In the genomic region with DNA sequence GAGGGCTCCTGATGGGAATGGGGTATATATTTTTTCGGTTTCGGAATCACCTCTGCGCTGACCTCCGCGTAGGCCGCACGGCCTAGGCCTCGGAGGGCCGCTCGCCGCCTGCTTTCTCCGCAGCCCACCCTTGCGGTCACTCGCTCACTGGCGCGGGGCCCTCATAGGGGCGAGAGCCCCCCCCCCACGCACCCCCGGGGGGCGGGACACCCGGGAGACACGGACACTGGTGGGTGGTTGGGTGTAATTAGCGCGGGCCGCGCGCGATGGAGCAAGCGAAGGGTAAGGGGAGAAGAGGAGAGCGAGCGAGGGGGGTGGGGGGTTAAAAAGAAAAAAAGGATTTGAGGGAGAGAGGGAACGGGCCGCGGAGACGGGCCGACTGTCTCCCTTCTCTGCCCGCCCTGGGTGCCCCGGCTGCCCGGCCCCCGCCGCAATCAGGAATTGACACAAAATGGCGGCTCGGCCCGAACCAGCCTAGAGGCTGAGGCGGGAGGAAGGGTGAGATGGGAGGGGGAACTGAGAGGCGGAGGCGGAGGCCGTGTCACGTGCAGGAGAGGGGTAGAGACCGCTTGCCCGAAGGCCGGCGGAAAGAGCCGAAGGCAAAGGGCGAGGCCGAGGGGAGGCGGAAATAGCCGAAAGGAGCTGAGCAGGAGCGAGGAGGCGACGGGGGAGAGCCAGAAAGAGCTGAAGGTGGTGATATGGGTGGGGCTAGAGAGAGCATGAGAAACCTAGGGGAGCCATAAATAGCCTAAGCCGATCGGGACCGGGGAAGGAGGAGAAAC, we compare ENCODE assay signal across 8 cellular contexts. TPM values are rescaled to one million over a fixed set of nuclear protein-coding genes. Genes with fewer than 3 reads are reported as not detected.
DNase-seq lines count a peak whose midpoint lies in the region; ATAC-seq and TF ChIP-seq lines count a peak whose summit lies in the region.

No MANE protein-coding gene starts in this region.

- H4K20me1 ChIP-seq in osteoblast (ENCODE audit: insufficient read depth, low read length) = no peaks in the 10 kb centered on the region

- POLR2A ChIA-PET in activated naive CD8-positive, alpha-beta T cell treated with anti-CD3 and anti-CD28 coated beads, Interleukin-2, amount 10 ng/mL, durations not matched to agents 7 days and 5 days (lab: Charles Lee) = interaction anchor here (0.6 to 8.4 kb wide), 31 partner anchors 10 to 399 kb away, joined by 3 to 192 read pairs (median 7); a partner anchor contains a TSS

- no peaks in the 10 kb centered on the region for H3K27me3 Mint-ChIP-seq in activated naive CD8-positive, alpha-beta T cell treated with anti-CD3 and anti-CD28 coated beads, Interleukin-2, amount 10 ng/mL, durations not matched to agents 7 days and 5 days
- H3K27me3 Mint-ChIP-seq in glutamatergic neuron (ENCODE audit: unreplicated experiment) = peaks cover 25% of the 10 kb centered on the region

- H3K4me1 Mint-ChIP-seq in activated naive CD8-positive, alpha-beta T cell treated with anti-CD3 and anti-CD28 coated beads, Interleukin-2, amount 10 ng/mL, durations not matched to agents 7 days and 5 days = peaks cover 25% of the 10 kb centered on the region
- peaks cover 28% of the 10 kb centered on the region for H3K4me1 Mint-ChIP-seq in glutamatergic neuron (ENCODE audit: low read depth, unreplicated experiment)

- H3K27ac Mint-ChIP-seq in activated naive CD8-positive, alpha-beta T cell treated with anti-CD3 and anti-CD28 coated beads, Interleukin-2, amount 10 ng/mL, durations not matched to agents 7 days and 5 days = peak overlapping the region; percentile 100
- peak overlapping the region; percentile 100 for H3K27ac Mint-ChIP-seq in glutamatergic neuron (ENCODE audit: unreplicated experiment)

- H3K4me2 ChIP-seq in osteoblast (ENCODE audit: insufficient read depth, low read length) = peak overlapping the region; percentile 97

- peak; percentile 83 for ATAC-seq in HG02678 (IDR thresholded peaks at IDR 0.05; ENCODE audit: unreplicated experiment)
- ATAC-seq in activated naive CD8-positive, alpha-beta T cell treated with anti-CD3 and anti-CD28 coated beads, Interleukin-2, amount 10 ng/mL, durations not matched to agents 7 days and 5 days (ENCODE audit: low read depth) = peak; percentile 86
- ATAC-seq in thoracic aorta (ENCODE audit: insufficient number of reproducible peaks, low FRiP score, low read depth) = peak; percentile 92

- no peak for TF ChIP-seq CTCF in GM12864 (IDR thresholded peaks at IDR 0.05; ENCODE audit: low read depth, low read length, missing control alignments)
- no peak for TF ChIP-seq CTCF in glutamatergic neuron (IDR thresholded peaks at IDR 0.05; ENCODE audit: partially characterized antibody, unreplicated experiment)
- no peak for TF ChIP-seq CTCF in osteoblast (IDR thresholded peaks at IDR 0.05; ENCODE audit: extremely low read depth, low read depth, low read length)
- no peak for TF ChIP-seq CTCF in thoracic aorta (IDR thresholded peaks at IDR 0.05)

- H3K4me3 ChIP-seq in GM12864 (ENCODE audit: low read depth, low read length) = peak overlapping the region; percentile 96
- peak overlapping the region; percentile 88 for H3K4me3 ChIP-seq in osteoblast (ENCODE audit: insufficient read depth, low read length)
- peak overlapping the region; percentile 98 for H3K4me3 ChIP-seq in thoracic aorta

- peak overlapping the region; percentile 81 for H2AFZ ChIP-seq in osteoblast (ENCODE audit: low read length)

- no peaks in the 10 kb centered on the region for H3K9me3 ChIP-seq in osteoblast (ENCODE audit: low read depth, low read length)
- no peaks in the 10 kb centered on the region for H3K9me3 ChIP-seq in thoracic aorta

- DNase-seq in GM12864 (ENCODE audit: low read depth) (peak; percentile 98), NCI-H1105 treated with DMSO at 0.1 percent for 48 hours (lab: John Stamatoyannopoulos, UW) (peak; percentile 98), SKM-1 treated with dmso at 0.1 percent for 144 hours (lab: John Stamatoyannopoulos, UW; ENCODE audit: unreplicated experiment) (peak; percentile 94), glutamatergic neuron (peak; percentile 100), osteoblast (ENCODE audit: insufficient read length, low spot score, missing footprints) (peak; percentile 97), thoracic aorta (ENCODE audit: low spot score) (peak; percentile 96)
- peak; percentile 98 for DNase-seq in activated naive CD8-positive, alpha-beta T cell treated with anti-CD3 and anti-CD28 coated beads, Interleukin-2, amount 10 ng/mL, durations not matched to agents 7 days and 5 days

- peaks cover 29% of the 10 kb centered on the region for H3K4me1 ChIP-seq in osteoblast (ENCODE audit: insufficient read depth, low read length)
- H3K4me1 ChIP-seq in thoracic aorta (ENCODE audit: control insufficient read depth in 1 of 2, low read depth in 2 of 2) = peaks cover 14 to 31% of the 10 kb centered on the region in 2 donors

- no peaks in the 10 kb centered on the region for H3K27me3 ChIP-seq in osteoblast (ENCODE audit: insufficient read depth, low read length)
- no peaks in the 10 kb centered on the region for H3K27me3 ChIP-seq in thoracic aorta (replicated peaks; ENCODE audit: insufficient read depth)

- H3K36me3 Mint-ChIP-seq in activated naive CD8-positive, alpha-beta T cell treated with anti-CD3 and anti-CD28 coated beads, Interleukin-2, amount 10 ng/mL, durations not matched to agents 7 days and 5 days = peaks cover 28% of the 10 kb centered on the region
- peaks cover 10% of the 10 kb centered on the region for H3K36me3 Mint-ChIP-seq in glutamatergic neuron (ENCODE audit: unreplicated experiment)

- H3K27ac ChIP-seq in osteoblast (ENCODE audit: low read depth, low read length) (peak overlapping the region; percentile 100), thoracic aorta (peak overlapping the region; percentile 100)

- peaks cover 32% of the 10 kb centered on the region for H3K79me2 ChIP-seq in osteoblast (ENCODE audit: insufficient read depth, low read length)

- H3K36me3 ChIP-seq in osteoblast (ENCODE audit: insufficient read depth, low read length) (peaks cover 6% of the 10 kb centered on the region), thoracic aorta (no peaks in the 10 kb centered on the region)

- H3K4me3 Mint-ChIP-seq in activated naive CD8-positive, alpha-beta T cell treated with anti-CD3 and anti-CD28 coated beads, Interleukin-2, amount 10 ng/mL, durations not matched to agents 7 days and 5 days = peak overlapping the region; percentile 97
- peak overlapping the region; percentile 97 for H3K4me3 Mint-ChIP-seq in glutamatergic neuron (ENCODE audit: unreplicated experiment)

- H3K9me3 Mint-ChIP-seq in activated naive CD8-positive, alpha-beta T cell treated with anti-CD3 and anti-CD28 coated beads, Interleukin-2, amount 10 ng/mL, durations not matched to agents 7 days and 5 days = no peaks in the 10 kb centered on the region
- peaks cover 31% of the 10 kb centered on the region for H3K9me3 Mint-ChIP-seq in glutamatergic neuron (ENCODE audit: unreplicated experiment)

RNA-seq across cellular contexts. Expression of a gene that starts 0.7 kb away (rescaled TPM):
- 10 to 100 TPM; 84.3 to 86.0 TPM for total RNA-seq in activated naive CD8-positive, alpha-beta T cell treated with anti-CD3 and anti-CD28 coated beads, Interleukin-2, amount 10 ng/mL, durations not matched to agents 7 days and 5 days
- 50.3 TPM for total RNA-seq in glutamatergic neuron (ENCODE audit: unreplicated experiment)
- 10.9 and 14.1 TPM in 2 replicates for total RNA-seq in osteoblast
- total RNA-seq in thoracic aorta = 10 to 100 TPM; 21.9 to 26.0 TPM

RNA-seq across cellular contexts. Expression of a gene that starts 17.8 kb away (rescaled TPM):
- total RNA-seq in activated naive CD8-positive, alpha-beta T cell treated with anti-CD3 and anti-CD28 coated beads, Interleukin-2, amount 10 ng/mL, durations not matched to agents 7 days and 5 days = 100 to 1,000 TPM; 108 to 114 TPM
- 79.9 TPM for total RNA-seq in glutamatergic neuron (ENCODE audit: unreplicated experiment)
- total RNA-seq in osteoblast = 99.9 and 105 TPM in 2 replicates
- total RNA-seq in thoracic aorta = 10 to 100 TPM; 39.3 to 50.8 TPM

Comparison
In these comparisons a context has a peak if more than half of its experiments do, and no peak if none do; other contexts are left out.
1. Peak in every context shown above with its lines: DNase-seq, ATAC-seq, H3K4me3 ChIP-seq and H3K27ac ChIP-seq.